In the genomic region with DNA sequence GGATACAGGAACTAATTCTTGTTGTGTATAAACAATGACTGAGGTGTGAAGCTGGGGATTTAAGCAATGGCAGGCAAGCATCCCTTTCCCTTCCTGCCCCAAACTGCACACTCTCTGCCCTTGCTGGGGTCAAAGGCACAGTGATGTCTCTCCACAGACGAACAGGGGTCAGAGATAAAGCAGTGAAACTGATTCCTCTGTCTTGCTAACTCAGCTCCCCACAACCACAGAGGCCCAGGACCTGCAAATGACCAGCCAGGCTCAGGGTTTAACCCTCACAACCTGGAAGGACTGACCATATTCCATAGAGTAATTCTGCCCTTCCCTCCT, we compare ENCODE assay signal across 8 cellular contexts.
DNase-seq lines count a peak whose midpoint lies in the region; ATAC-seq and TF ChIP-seq lines count a peak whose summit lies in the region.

No MANE protein-coding gene starts in this region.

- H3K36me3 ChIP-seq in neural progenitor cell (no peaks in the 10 kb centered on the region), gastrocnemius medialis (no peaks in the 10 kb centered on the region)

- ATAC-seq in GM18907 (IDR thresholded peaks at IDR 0.05; ENCODE audit: unreplicated experiment) (peak; percentile 7), HG02642 (IDR thresholded peaks at IDR 0.05; ENCODE audit: poor library complexity, unreplicated experiment) (peak; percentile 4), gastrocnemius medialis (no peak)

- peaks cover 55% of the 10 kb centered on the region for H3K36me3 Mint-ChIP-seq in T-helper 2 cell treated with Interferon-gamma antibody and Interleukin-4, amounts not matched to agents 5 μg/mL and 100 μg/mL, for 36 hours (ENCODE audit: low read depth)
- H3K36me3 Mint-ChIP-seq in neural progenitor cell = peaks cover 12% of the 10 kb centered on the region

- TF ChIP-seq CTCF in neural progenitor cell (IDR thresholded peaks at IDR 0.05) (no peak), gastrocnemius medialis (IDR thresholded peaks at IDR 0.05 in 4 of 5, conservative IDR thresholded peaks at IDR 0.05 in 1 of 5) (no peak)

- peaks cover 79% of the 10 kb centered on the region for H3K79me2 ChIP-seq in neural progenitor cell (ENCODE audit: low read depth)

- H3K9me3 ChIP-seq in neural progenitor cell (ENCODE audit: low read depth) (no peaks in the 10 kb centered on the region), gastrocnemius medialis (no peaks in the 10 kb centered on the region)

- no peak overlapping the region for H2AFZ ChIP-seq in neural progenitor cell (replicated peaks)

- peaks cover 32% of the 10 kb centered on the region for H3F3A ChIP-seq in neural progenitor cell (ENCODE audit: low read depth)

- H3K4me2 ChIP-seq in neural progenitor cell = no peak overlapping the region

- intact Hi-C loops in gastrocnemius medialis (cut with DNase I; ENCODE audit: low total_unique reads) = no loop called here

- H3K27ac Mint-ChIP-seq in T-helper 2 cell treated with Interferon-gamma antibody and Interleukin-4, amounts not matched to agents 5 μg/mL and 100 μg/mL, for 36 hours = peak overlapping the region; percentile 94
- H3K27ac Mint-ChIP-seq in neural progenitor cell = peak overlapping the region; percentile 18

- H3K27ac ChIP-seq in neural progenitor cell (no peak overlapping the region), gastrocnemius medialis (no peak overlapping the region)

- peaks cover 80% of the 10 kb centered on the region for H3K4me1 Mint-ChIP-seq in T-helper 2 cell treated with Interferon-gamma antibody and Interleukin-4, amounts not matched to agents 5 μg/mL and 100 μg/mL, for 36 hours (ENCODE audit: low read depth)
- H3K4me1 Mint-ChIP-seq in neural progenitor cell = peaks cover 70% of the 10 kb centered on the region

- H3K4me1 ChIP-seq in neural progenitor cell (peaks cover 42% of the 10 kb centered on the region), gastrocnemius medialis (peaks cover 0 to 4% of the 10 kb centered on the region in 2 donors)

- no peak overlapping the region for H3K4me3 ChIP-seq in neural progenitor cell
- H3K4me3 ChIP-seq in gastrocnemius medialis = peak overlapping the region in 1 of 4 donors; percentile 23

- H4K20me1 ChIP-seq in neural progenitor cell (ENCODE audit: low read depth) = peaks cover 56% of the 10 kb centered on the region

- peak overlapping the region; percentile 84 for H3K4me3 Mint-ChIP-seq in T-helper 2 cell treated with Interferon-gamma antibody and Interleukin-4, amounts not matched to agents 5 μg/mL and 100 μg/mL, for 36 hours
- H3K4me3 Mint-ChIP-seq in neural progenitor cell = no peak overlapping the region

- no peaks in the 10 kb centered on the region for H3K27me3 Mint-ChIP-seq in T-helper 2 cell treated with Interferon-gamma antibody and Interleukin-4, amounts not matched to agents 5 μg/mL and 100 μg/mL, for 36 hours (ENCODE audit: low read depth)
- peaks cover 7% of the 10 kb centered on the region for H3K27me3 Mint-ChIP-seq in neural progenitor cell (ENCODE audit: insufficient read depth, low read depth)

- in situ Hi-C loops in gastrocnemius medialis (cut with MboI; ENCODE audit: low sequenced_read_pairs in 4 of 4) = no loop called here

- no peak overlapping the region for H3K9ac ChIP-seq in neural progenitor cell

- no peak for DNase-seq in T-helper 2 cell treated with Interferon-gamma antibody and Interleukin-4, amounts not matched to agents 5 μg/mL and 100 μg/mL, for 36 hours (ENCODE audit: low spot score)
- DNase-seq in neural progenitor cell (ENCODE audit: low spot score) = no peak
- DNase-seq in NCI-H1105 treated with DMSO at 0.1 percent for 48 hours (lab: John Stamatoyannopoulos, UW) = no peak
- DNase-seq in stimulated activated CD4-positive, alpha-beta T cell treated with anti-CD3 and anti-CD28 coated beads, Interleukin-2, amount 100 ng/mL, for 24 hours = no peak
- DNase-seq in gastrocnemius medialis = no peak
- DNase-seq in hippocampal formation (lab: John Stamatoyannopoulos, UW) = no peak

- H3K27me3 ChIP-seq in neural progenitor cell (no peaks in the 10 kb centered on the region), gastrocnemius medialis (no peaks in the 10 kb centered on the region)

- TF ChIP-seq POLR2A in gastrocnemius medialis (IDR thresholded peaks at IDR 0.05) = no peak

- no peaks in the 10 kb centered on the region for H3K9me3 Mint-ChIP-seq in T-helper 2 cell treated with Interferon-gamma antibody and Interleukin-4, amounts not matched to agents 5 μg/mL and 100 μg/mL, for 36 hours
- H3K9me3 Mint-ChIP-seq in neural progenitor cell = no peaks in the 10 kb centered on the region

Comparison
In these comparisons a context has a peak if more than half of its experiments do, and no peak if none do; other contexts are left out.
1. ATAC-seq: peak in GM18907 (single experiment) and HG02642 (single experiment); none in gastrocnemius medialis (0 of 2).